Comparison of ENCODE assay signal across 1 cellular context in genomic region chr15:72118400-72118978, GRCh38.
TF ChIP-seq lines count a peak whose summit lies in the region.

SENP8 (plus strand) TSS chr15:72118403; CDS start chr15:72139624, 21,221 bp downstream.

TF ChIP-seq in K562, 482 proteins besides CTCF, POLR2A, EP300 and RAD21 (continued from another document and continues in another):
- TF ChIP-seq ZBTB43 (CRISPR knock-in tag; IDR thresholded peaks at IDR 0.05): no peak
- no peak for TF ChIP-seq PHF21A (IDR thresholded peaks at IDR 0.05; ENCODE audit: borderline replicate concordance, low read depth)
- TF ChIP-seq FOXJ2 (tag; IDR thresholded peaks at IDR 0.05): 0 out of 2 replicates have a peak, but pooled peaks have one; percentile 29
- TF ChIP-seq THRB (CRISPR knock-in tag; conservative IDR thresholded peaks at IDR 0.05): 0 out of 2 replicates have a peak, but pooled peaks have one; percentile 46
- TF ChIP-seq ETS2 (tag; IDR thresholded peaks at IDR 0.05; ENCODE audit: borderline replicate concordance, poor library complexity, severe bottlenecking): no peak
- no peak for TF ChIP-seq SOX6 (IDR thresholded peaks at IDR 0.05)
- TF ChIP-seq ZNF444 (CRISPR knock-in tag; IDR thresholded peaks at IDR 0.05): no peak
- no peak for TF ChIP-seq USF1 (CRISPR knock-in tag; IDR thresholded peaks at IDR 0.05)
- TF ChIP-seq KHSRP (IDR thresholded peaks at IDR 0.05): no peak
- TF ChIP-seq SFPQ (IDR thresholded peaks at IDR 0.05; ENCODE audit: low read depth, low read length): no peak
- no peak for TF ChIP-seq ZNF239 (CRISPR knock-in tag; IDR thresholded peaks at IDR 0.05)
- no peak for TF ChIP-seq ELF4 (CRISPR knock-in tag; IDR thresholded peaks at IDR 0.05)
- no peak for TF ChIP-seq ELF1 (tag; IDR thresholded peaks at IDR 0.05)
- no peak for TF ChIP-seq BCLAF1 (IDR thresholded peaks at IDR 0.05; ENCODE audit: borderline replicate concordance in 1 of 2, control insufficient read depth in 1 of 2, low read depth in 2 of 2, low read length in 1 of 2)
- no peak for TF ChIP-seq JUNB (CRISPR knock-in tag; conservative IDR thresholded peaks at IDR 0.05)
- no peak; a peak in 1 of 4 replicates for TF ChIP-seq FOXK2 (conservative IDR thresholded peaks at IDR 0.05 in 1 of 2, IDR thresholded peaks at IDR 0.05 in 1 of 2; ENCODE audit: low read depth in 2 of 2)
- no peak for TF ChIP-seq ATF4 (CRISPR knock-in tag; IDR thresholded peaks at IDR 0.05)
- TF ChIP-seq CREM (IDR thresholded peaks at IDR 0.05; ENCODE audit: low read depth): no peak
- TF ChIP-seq ZNF644 (tag; IDR thresholded peaks at IDR 0.05; ENCODE audit: low read depth): no peak
- no peak for TF ChIP-seq TEAD2 (tag; IDR thresholded peaks at IDR 0.05)
- TF ChIP-seq ERF (CRISPR knock-in tag; IDR thresholded peaks at IDR 0.05): no peak
- no peak for TF ChIP-seq CEBPZ (IDR thresholded peaks at IDR 0.05; ENCODE audit: borderline replicate concordance, low read depth, low read length)
- TF ChIP-seq ZNF586 (CRISPR knock-in tag; conservative IDR thresholded peaks at IDR 0.05): no peak
- TF ChIP-seq ZNF592 (IDR thresholded peaks at IDR 0.05): no peak
- TF ChIP-seq POLR2B (IDR thresholded peaks at IDR 0.05; ENCODE audit: low read depth, partially characterized antibody): peak; percentile 87
- TF ChIP-seq ARNT (IDR thresholded peaks at IDR 0.05): 0 out of 4 replicates have a peak, but pooled peaks of 1 of the 2 experiments have one; percentile 37
- TF ChIP-seq MEIS2 (IDR thresholded peaks at IDR 0.05; ENCODE audit: partially characterized antibody): no peak
- TF ChIP-seq TAF15 (IDR thresholded peaks at IDR 0.05; ENCODE audit: low read depth, low read length): no peak
- no peak for TF ChIP-seq NR2C1 (IDR thresholded peaks at IDR 0.05)
- TF ChIP-seq NR2C1 (tag; IDR thresholded peaks at IDR 0.05): no peak
- no peak for TF ChIP-seq MAX (CRISPR knock-in tag; IDR thresholded peaks at IDR 0.05)
- no peak for TF ChIP-seq GTF2A2 (tag; IDR thresholded peaks at IDR 0.05)
- TF ChIP-seq XRCC4 (IDR thresholded peaks at IDR 0.05; ENCODE audit: extremely low read depth, insufficient read depth, insufficient read length): no peak
- no peak for TF ChIP-seq CCNT2 (IDR thresholded peaks at IDR 0.05; ENCODE audit: borderline replicate concordance, extremely low read depth, insufficient read length, low read depth, low read length)
- peak; percentile 5 to 48; a peak in 1 of 4 replicates for TF ChIP-seq SIN3A (IDR thresholded peaks at IDR 0.05; ENCODE audit: borderline replicate concordance in 2 of 2, control insufficient read depth in 1 of 2, low read depth in 2 of 2, low read length in 2 of 2)
- TF ChIP-seq TBL1XR1 (IDR thresholded peaks at IDR 0.05; ENCODE audit: low read length in 2 of 2): peak in 1 of 2 experiments; percentile 48; a peak in 1 of 4 replicates
- no peak for TF ChIP-seq ZNF699 (CRISPR knock-in tag; IDR thresholded peaks at IDR 0.05; ENCODE audit: insufficient replicate concordance)
- TF ChIP-seq NR2C2 (CRISPR knock-in tag; IDR thresholded peaks at IDR 0.05): no peak
- peak; percentile 61; the same call in 1 of the 2 replicates for TF ChIP-seq NR2C2 (tag; IDR thresholded peaks at IDR 0.05)
- TF ChIP-seq E2F1 (CRISPR knock-in tag; IDR thresholded peaks at IDR 0.05): no peak
- no peak for TF ChIP-seq CTBP1 (IDR thresholded peaks at IDR 0.05; ENCODE audit: borderline replicate concordance)
- no peak for TF ChIP-seq ZNF445 (CRISPR knock-in tag; IDR thresholded peaks at IDR 0.05; ENCODE audit: low read depth)
- TF ChIP-seq COPS2 (conservative IDR thresholded peaks at IDR 0.05): no peak
- peak; percentile 12; the same call in 1 of the 2 replicates for TF ChIP-seq RAD51 (IDR thresholded peaks at IDR 0.05; ENCODE audit: borderline replicate concordance, low read depth)
- TF ChIP-seq ZNF584 (CRISPR knock-in tag; IDR thresholded peaks at IDR 0.05; ENCODE audit: low read depth): no peak
